8 cellular contexts compared by ENCODE assay signal in the genomic region with DNA sequence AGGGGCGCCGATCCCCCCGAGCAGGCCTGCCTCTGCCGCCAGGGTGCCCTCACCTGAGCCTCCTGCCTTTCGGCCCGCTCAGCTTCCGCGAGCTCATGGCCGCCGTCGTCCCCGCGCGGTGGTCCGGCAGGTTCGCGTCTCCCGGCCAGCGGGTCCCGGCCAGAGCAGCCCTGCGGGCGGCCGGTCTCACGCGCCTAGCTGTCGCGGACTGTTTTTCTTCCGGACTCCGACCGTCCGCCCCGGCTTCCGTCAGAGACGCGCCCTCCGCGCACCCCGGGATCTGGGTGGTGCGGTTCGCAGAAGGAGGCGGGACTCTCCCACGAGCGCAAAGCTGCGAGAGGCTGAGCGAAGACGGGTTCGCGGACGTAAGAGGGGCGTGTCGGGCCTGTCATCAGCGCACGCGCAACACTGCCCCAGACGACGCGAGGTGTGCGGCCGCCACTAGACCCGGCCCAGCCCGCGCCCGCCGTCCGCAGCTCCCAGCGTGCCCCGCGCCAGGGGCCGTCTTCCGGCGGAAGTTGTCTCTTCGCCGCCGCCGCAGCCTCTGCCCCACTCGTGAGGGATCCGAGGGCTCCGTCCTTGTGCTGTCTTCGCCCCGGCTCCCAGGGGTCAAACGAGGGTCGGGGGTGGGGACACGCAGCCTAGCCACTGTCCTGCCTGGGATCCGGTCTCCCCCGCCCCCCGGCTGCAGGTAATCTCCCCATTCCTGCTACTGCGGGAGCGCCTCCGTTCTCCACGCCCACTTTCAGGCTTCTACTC. TPM values are rescaled to one million over a fixed set of nuclear protein-coding genes. Genes with fewer than 3 reads are reported as not detected.
DNase-seq lines count a peak whose midpoint lies in the region; ATAC-seq and TF ChIP-seq lines count a peak whose summit lies in the region.

Gene INPP5K (minus strand): TSS at position 210 of the 759 bp plus-strand sequence. CDS start 113 bp downstream, at position 97.

- H3K4me1 ChIP-seq in CD4-positive, CD25-positive, alpha-beta regulatory T cell (ENCODE audit: control insufficient read depth, insufficient read depth, low read length, poor library complexity, severe bottlenecking), result peaks cover 28% of the 10 kb centered on the region
- H3K4me1 ChIP-seq in liver (ENCODE audit: control insufficient read depth in 4 of 4, insufficient read depth in 4 of 4, low read length in 3 of 4), result peaks cover 3 to 23% (median 14%) of the 10 kb centered on the region in 4 donors

- peak within 1 kb of the TSS; percentile 81 to 88 for H3K9ac ChIP-seq in liver (ENCODE audit: low read depth in 1 of 2, low read length in 2 of 2)

- H3K27ac Mint-ChIP-seq in CD4-positive, CD25-positive, alpha-beta regulatory T cell, result peak within 1 kb of the TSS; percentile 93 to 96 (median 95)

- H3K36me3 Mint-ChIP-seq in CD4-positive, CD25-positive, alpha-beta regulatory T cell, result peaks cover 29% of the 10 kb centered on the region

- under 1% methylated on average over 90 of the region's 90 CpGs for WGBS in liver

- H3K4me1 Mint-ChIP-seq in CD4-positive, CD25-positive, alpha-beta regulatory T cell, result peaks cover 6 to 37% (median 25%) of the 10 kb centered on the region in 4 donors

- peak; percentile 42 to 66 for TF ChIP-seq RAD21 in liver (IDR thresholded peaks at IDR 0.05)

- H3K4me3 Mint-ChIP-seq in CD4-positive, CD25-positive, alpha-beta regulatory T cell, result peak within 1 kb of the TSS; percentile 92 to 97 (median 95)

- peak; percentile 97 to 99 (median 99) for DNase-seq in CD4-positive, CD25-positive, alpha-beta regulatory T cell
- DNase-seq in NCI-H774 (lab: John Stamatoyannopoulos, UW) (peak; percentile 86), dermis microvascular lymphatic vessel endothelial cell (ENCODE audit: low read depth in 2 of 2) (peak; percentile 90 to 98)
- DNase-seq in activated CD4-positive, alpha-beta T cell treated with anti-CD3 and anti-CD28 coated beads, Interleukin-2, amount 50 U/mL, for 48 hours, result peak; percentile 96 to 98
- peak; percentile 98 for DNase-seq in stimulated activated CD4-positive, alpha-beta T cell treated with anti-CD3 and anti-CD28 coated beads, Interleukin-4, amount 100 ng/mL, for 24 hours

- peak; percentile 95 to 97 for ATAC-seq in CD4-positive, CD25-positive, alpha-beta regulatory T cell (ENCODE audit: low read depth in 2 of 2)
- ATAC-seq in GM19395 (IDR thresholded peaks at IDR 0.05; ENCODE audit: unreplicated experiment) (peak; percentile 82), HG03565 (IDR thresholded peaks at IDR 0.05; ENCODE audit: unreplicated experiment) (peak; percentile 91)

- peaks cover 30% of the 10 kb centered on the region for H3K36me3 ChIP-seq in CD4-positive, CD25-positive, alpha-beta regulatory T cell (ENCODE audit: control insufficient read depth, insufficient read depth, low read length)
- peaks cover 2 to 13% (median 8%) of the 10 kb centered on the region in 4 donors for H3K36me3 ChIP-seq in liver (ENCODE audit: control insufficient read depth in 4 of 4, insufficient read depth in 3 of 4, low read depth in 1 of 4, low read length in 3 of 4)

- H3K9me3 Mint-ChIP-seq in CD4-positive, CD25-positive, alpha-beta regulatory T cell, result no peaks in the 10 kb centered on the region

- H3K4me3 ChIP-seq in CD4-positive, CD25-positive, alpha-beta regulatory T cell (ENCODE audit: low read depth, low read length), result peak within 1 kb of the TSS; percentile 96
- peak within 1 kb of the TSS; percentile 90 to 99 (median 93) for H3K4me3 ChIP-seq in liver (ENCODE audit: low read depth in 1 of 3, low read length in 3 of 3)

- H3K27ac ChIP-seq in CD4-positive, CD25-positive, alpha-beta regulatory T cell (ENCODE audit: insufficient read depth, low read length, poor library complexity, severe bottlenecking), result peak within 1 kb of the TSS; percentile 91
- H3K27ac ChIP-seq in liver (ENCODE audit: low read depth in 1 of 2, low read length in 2 of 2), result peak within 1 kb of the TSS; percentile 80 to 88

- no peaks in the 10 kb centered on the region for H3K27me3 Mint-ChIP-seq in CD4-positive, CD25-positive, alpha-beta regulatory T cell

- H3K9me3 ChIP-seq in CD4-positive, CD25-positive, alpha-beta regulatory T cell (ENCODE audit: control insufficient read depth in 2 of 2, low read length in 2 of 2), result no peaks in the 10 kb centered on the region
- H3K9me3 ChIP-seq in liver (ENCODE audit: control insufficient read depth in 4 of 4, low read length in 3 of 4), result no peaks in the 10 kb centered on the region

- no peak for TF ChIP-seq CTCF in liver (IDR thresholded peaks at IDR 0.05; ENCODE audit: low read depth, low read length, missing input control)

- no peaks in the 10 kb centered on the region for H3K27me3 ChIP-seq in CD4-positive, CD25-positive, alpha-beta regulatory T cell (ENCODE audit: control insufficient read depth, insufficient read depth, low read length)
- no peaks in the 10 kb centered on the region for H3K27me3 ChIP-seq in liver (ENCODE audit: control insufficient read depth in 4 of 4, insufficient read depth in 4 of 4, low read length in 3 of 4)

TF ChIP-seq in liver, 16 proteins besides CTCF, POLR2A, EP300 and RAD21:
- no peak for TF ChIP-seq HNF4G (IDR thresholded peaks at IDR 0.05)
- TF ChIP-seq GABPA (IDR thresholded peaks at IDR 0.05 in 1 of 2, conservative IDR thresholded peaks at IDR 0.05 in 1 of 2), result peak; percentile 79 to 96
- TF ChIP-seq, protein P1, sequence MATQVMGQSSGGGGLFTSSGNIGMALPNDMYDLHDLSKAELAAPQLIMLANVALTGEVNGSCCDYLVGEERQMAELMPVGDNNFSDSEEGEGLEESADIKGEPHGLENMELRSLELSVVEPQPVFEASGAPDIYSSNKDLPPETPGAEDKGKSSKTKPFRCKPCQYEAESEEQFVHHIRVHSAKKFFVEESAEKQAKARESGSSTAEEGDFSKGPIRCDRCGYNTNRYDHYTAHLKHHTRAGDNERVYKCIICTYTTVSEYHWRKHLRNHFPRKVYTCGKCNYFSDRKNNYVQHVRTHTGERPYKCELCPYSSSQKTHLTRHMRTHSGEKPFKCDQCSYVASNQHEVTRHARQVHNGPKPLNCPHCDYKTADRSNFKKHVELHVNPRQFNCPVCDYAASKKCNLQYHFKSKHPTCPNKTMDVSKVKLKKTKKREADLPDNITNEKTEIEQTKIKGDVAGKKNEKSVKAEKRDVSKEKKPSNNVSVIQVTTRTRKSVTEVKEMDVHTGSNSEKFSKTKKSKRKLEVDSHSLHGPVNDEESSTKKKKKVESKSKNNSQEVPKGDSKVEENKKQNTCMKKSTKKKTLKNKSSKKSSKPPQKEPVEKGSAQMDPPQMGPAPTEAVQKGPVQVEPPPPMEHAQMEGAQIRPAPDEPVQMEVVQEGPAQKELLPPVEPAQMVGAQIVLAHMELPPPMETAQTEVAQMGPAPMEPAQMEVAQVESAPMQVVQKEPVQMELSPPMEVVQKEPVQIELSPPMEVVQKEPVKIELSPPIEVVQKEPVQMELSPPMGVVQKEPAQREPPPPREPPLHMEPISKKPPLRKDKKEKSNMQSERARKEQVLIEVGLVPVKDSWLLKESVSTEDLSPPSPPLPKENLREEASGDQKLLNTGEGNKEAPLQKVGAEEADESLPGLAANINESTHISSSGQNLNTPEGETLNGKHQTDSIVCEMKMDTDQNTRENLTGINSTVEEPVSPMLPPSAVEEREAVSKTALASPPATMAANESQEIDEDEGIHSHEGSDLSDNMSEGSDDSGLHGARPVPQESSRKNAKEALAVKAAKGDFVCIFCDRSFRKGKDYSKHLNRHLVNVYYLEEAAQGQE (IDR thresholded peaks at IDR 0.05), result no peak
- TF ChIP-seq, protein P2, sequence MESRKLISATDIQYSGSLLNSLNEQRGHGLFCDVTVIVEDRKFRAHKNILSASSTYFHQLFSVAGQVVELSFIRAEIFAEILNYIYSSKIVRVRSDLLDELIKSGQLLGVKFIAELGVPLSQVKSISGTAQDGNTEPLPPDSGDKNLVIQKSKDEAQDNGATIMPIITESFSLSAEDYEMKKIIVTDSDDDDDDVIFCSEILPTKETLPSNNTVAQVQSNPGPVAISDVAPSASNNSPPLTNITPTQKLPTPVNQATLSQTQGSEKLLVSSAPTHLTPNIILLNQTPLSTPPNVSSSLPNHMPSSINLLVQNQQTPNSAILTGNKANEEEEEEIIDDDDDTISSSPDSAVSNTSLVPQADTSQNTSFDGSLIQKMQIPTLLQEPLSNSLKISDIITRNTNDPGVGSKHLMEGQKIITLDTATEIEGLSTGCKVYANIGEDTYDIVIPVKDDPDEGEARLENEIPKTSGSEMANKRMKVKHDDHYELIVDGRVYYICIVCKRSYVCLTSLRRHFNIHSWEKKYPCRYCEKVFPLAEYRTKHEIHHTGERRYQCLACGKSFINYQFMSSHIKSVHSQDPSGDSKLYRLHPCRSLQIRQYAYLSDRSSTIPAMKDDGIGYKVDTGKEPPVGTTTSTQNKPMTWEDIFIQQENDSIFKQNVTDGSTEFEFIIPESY (IDR thresholded peaks at IDR 0.05), result peak; percentile 84
- no peak for TF ChIP-seq HNF4A (conservative IDR thresholded peaks at IDR 0.05)
- no peak for TF ChIP-seq FOXA1 (IDR thresholded peaks at IDR 0.05)
- TF ChIP-seq MAX (IDR thresholded peaks at IDR 0.05), result peak; percentile 45
- TF ChIP-seq EGR1 (IDR thresholded peaks at IDR 0.05; ENCODE audit: low read depth in 2 of 2), result peak in 1 of 2 donors; percentile 20
- no peak for TF ChIP-seq JUND (IDR thresholded peaks at IDR 0.05)
- TF ChIP-seq, protein P3, sequence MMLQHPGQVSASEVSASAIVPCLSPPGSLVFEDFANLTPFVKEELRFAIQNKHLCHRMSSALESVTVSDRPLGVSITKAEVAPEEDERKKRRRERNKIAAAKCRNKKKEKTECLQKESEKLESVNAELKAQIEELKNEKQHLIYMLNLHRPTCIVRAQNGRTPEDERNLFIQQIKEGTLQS (IDR thresholded peaks at IDR 0.05), result no peak
- no peak for TF ChIP-seq FOXA2 (IDR thresholded peaks at IDR 0.05)
- TF ChIP-seq TAF1 (conservative IDR thresholded peaks at IDR 0.05), result no peak
- TF ChIP-seq NR2F2 (IDR thresholded peaks at IDR 0.05), result no peak
- TF ChIP-seq YY1 (IDR thresholded peaks at IDR 0.05), result peak; percentile 55
- TF ChIP-seq RXRA (IDR thresholded peaks at IDR 0.05), result peak; percentile 20 to 46
- TF ChIP-seq SP1 (IDR thresholded peaks at IDR 0.05), result peak; percentile 61

RNA-seq across cellular contexts. Expression of gene INPP5K, which starts in this region (rescaled TPM):
- total RNA-seq in CD4-positive, CD25-positive, alpha-beta regulatory T cell, result 193 TPM
- 100 to 1,000 TPM; 115 to 130 (median 121) TPM for polyA plus RNA-seq in CD4-positive, CD25-positive, alpha-beta regulatory T cell
- total RNA-seq in dermis microvascular lymphatic vessel endothelial cell (49.6 and 72.1 TPM in 2 replicates), liver (10 to 100 TPM; 19.2 to 47.1 TPM)
- 10 to 100 TPM in 1 of 2 donors, 1 to 10 TPM in 1; 9.9 to 12.5 TPM for polyA plus RNA-seq in liver

Comparison
In these comparisons a context has a peak if more than half of its experiments do, and no peak if none do; other contexts are left out.
1. Peak in every context shown above with its lines: DNase-seq, ATAC-seq, H3K4me3 ChIP-seq and H3K27ac ChIP-seq.
2. RNA of gene INPP5K (polyA plus RNA-seq): 115 to 130 TPM in CD4-positive, CD25-positive, alpha-beta regulatory T cell; 9.9 to 12.5 TPM in liver; every median in the first group is over 4 times any median in the second.